In genomic region chr1:172778461-172779455, GRCh38 we compare ENCODE assay signal across 8 cellular contexts.
DNase-seq lines count a peak whose midpoint lies in the region; ATAC-seq, FAIRE-seq and TF ChIP-seq lines count a peak whose summit lies in the region.

No MANE protein-coding gene starts in this region.

- H3K27me3 ChIP-seq in CD8-positive, alpha-beta T cell (ENCODE audit: insufficient read depth, low read length) = no peaks in the 10 kb centered on the region
- no peaks in the 10 kb centered on the region for H3K27me3 ChIP-seq in vagina

- CTCF ChIA-PET in CD8-positive, alpha-beta T cell (lab: Charles Lee) = interaction anchor here (0.7 to 2.5 kb wide), 15 partner anchors 9 to 425 kb away, joined by 3 to 26 read pairs (median 4); no protein-coding TSS in a partner anchor

- H3K4me1 ChIP-seq in CD8-positive, alpha-beta T cell (ENCODE audit: insufficient read depth, low read length) = no peaks in the 10 kb centered on the region
- H3K4me1 ChIP-seq in vagina = no peaks in the 10 kb centered on the region

- peak; percentile 44 for TF ChIP-seq CTCF in CD8-positive, alpha-beta T cell (IDR thresholded peaks at IDR 0.05)
- no peak for TF ChIP-seq CTCF in vagina (IDR thresholded peaks at IDR 0.05)

- no peak overlapping the region for H3K4me3 ChIP-seq in CD8-positive, alpha-beta T cell (ENCODE audit: low read depth, low read length)
- no peak overlapping the region for H3K4me3 ChIP-seq in vagina

- H3K27me3 Mint-ChIP-seq in CD8-positive, alpha-beta T cell (ENCODE audit: low read depth) = no peaks in the 10 kb centered on the region

- H3K9me3 Mint-ChIP-seq in CD8-positive, alpha-beta T cell = no peaks in the 10 kb centered on the region

- intact Hi-C loops in CD8-positive, alpha-beta T cell (cut with DNase I, micrococcal nuclease) = loop anchor here in 1 of 2 experiments (2.0 kb wide), 1 partner anchor 34 kb away; no protein-coding TSS in a partner anchor
- intact Hi-C loops in vagina (cut with DNase I) (no loop called here), cardiac septum (cut with DNase I) (no loop called here)

- no peaks in the 10 kb centered on the region for H3K36me3 Mint-ChIP-seq in CD8-positive, alpha-beta T cell

- H3K4me1 Mint-ChIP-seq in CD8-positive, alpha-beta T cell (ENCODE audit: low read depth) = peaks cover 18% of the 10 kb centered on the region

- H3K9me3 ChIP-seq in CD8-positive, alpha-beta T cell (ENCODE audit: low read length) = no peaks in the 10 kb centered on the region
- H3K9me3 ChIP-seq in vagina = no peaks in the 10 kb centered on the region

- no peak for DNase-seq in CD8-positive, alpha-beta T cell
- DNase-seq in HTR-8/SVneo (ENCODE audit: insufficient read length, low spot score) (peak; percentile 4), fibroblast of gingiva (ENCODE audit: low read depth) (peak; percentile 18), vagina (ENCODE audit: extremely low spot score in 2 of 2) (no peak), cardiac septum (ENCODE audit: low spot score) (no peak), AG08396 (ENCODE audit: low spot score) (no peak)
- no peak for DNase-seq in stimulated activated CD8-positive, alpha-beta memory T cell treated with anti-CD3 and anti-CD28 coated beads, Interleukin-4, amount 100 ng/mL, for 48 hours

- no peaks in the 10 kb centered on the region for H3K36me3 ChIP-seq in CD8-positive, alpha-beta T cell (ENCODE audit: insufficient read depth, low read length)
- H3K36me3 ChIP-seq in vagina = no peaks in the 10 kb centered on the region

- ATAC-seq in CD8-positive, alpha-beta T cell = peak; percentile 78
- ATAC-seq in GM21360 (IDR thresholded peaks at IDR 0.05; ENCODE audit: unreplicated experiment) = peak; percentile 91

- H3K27ac Mint-ChIP-seq in CD8-positive, alpha-beta T cell = peak overlapping the region; percentile 25

- no peak for FAIRE-seq in HTR-8/SVneo (lab: Jason Lieb, UNC)

- POLR2A ChIA-PET in CD8-positive, alpha-beta T cell (lab: Charles Lee) = interaction anchor here (0.9 to 1.4 kb wide), 2 partner anchors 10 to 260 kb away, joined by 3 to 4 read pairs; no protein-coding TSS in a partner anchor

- TF ChIP-seq POLR2A in vagina (IDR thresholded peaks at IDR 0.05) = no peak

- H3K4me3 Mint-ChIP-seq in CD8-positive, alpha-beta T cell = peak overlapping the region; percentile 70

- H3K27ac ChIP-seq in CD8-positive, alpha-beta T cell (ENCODE audit: low read depth, low read length) = no peak overlapping the region
- H3K27ac ChIP-seq in vagina = no peak overlapping the region

Comparison
In these comparisons a context has a peak if more than half of its experiments do, and no peak if none do; other contexts are left out.
1. DNase-seq: peak in HTR-8/SVneo (single experiment) and fibroblast of gingiva (single experiment); none in CD8-positive, alpha-beta T cell (0 of 7), stimulated activated CD8-positive, alpha-beta memory T cell treated with anti-CD3 and anti-CD28 coated beads, Interleukin-4, amount 100 ng/mL, for 48 hours (single experiment), vagina (0 of 2), cardiac septum (single experiment) and AG08396 (single experiment).